Comparison of ENCODE assay signal across 24 cellular contexts in the genomic region with DNA sequence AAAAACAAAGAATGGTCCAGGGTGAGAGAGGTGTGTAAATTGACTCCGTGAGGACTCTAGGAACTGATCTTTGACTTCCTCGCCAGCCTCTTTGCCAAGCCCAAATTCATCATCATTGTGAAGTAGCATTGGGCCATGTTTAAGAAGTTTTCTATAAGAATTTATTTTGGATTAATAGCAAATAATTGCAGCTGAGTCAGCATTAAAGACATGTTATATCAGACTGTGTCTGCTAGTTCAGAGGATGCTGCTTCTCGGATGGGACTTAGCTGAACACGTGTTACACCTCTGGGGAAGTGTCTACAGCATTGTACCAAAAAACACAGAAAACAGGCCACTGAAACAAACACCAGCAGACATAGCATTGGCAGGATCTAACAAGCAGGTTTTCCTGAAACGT.
"Had no signal": no experiment of that assay in that cellular context is flagged by ENCODE, and none has a peak within 500 bp of the region (broad histone marks: within the 10 kb centered on the region; RNA-seq: fewer than 3 reads in every experiment).

No MANE protein-coding gene starts in this region.

- H3K4me1 ChIP-seq: neural progenitor cell, spleen had no signal

- H3K9me3 Mint-ChIP-seq: mesothelial cell of epicardium; naive B cell; natural killer cell; nephron progenitor cell; neural progenitor cell; stimulated activated effector memory CD8-positive, alpha-beta T cell treated with anti-CD3 and anti-CD28 coated beads, Interleukin-12 subunit alpha, Interleukin-12 subunit beta, amount 100 ng/mL, for 72 hours; stimulated activated naive CD8-positive, alpha-beta T cell treated with anti-CD3 and anti-CD28 coated beads, Interleukin-15, Interleukin-2, amounts not matched to agents 100 ng/mL and 50 ng/mL, for 24 hours had no signal

- H3K27ac Mint-ChIP-seq: mesothelial cell of epicardium; naive B cell; natural killer cell; nephron progenitor cell; neural progenitor cell; progenitor cell of endocrine pancreas; stimulated activated effector memory CD8-positive, alpha-beta T cell treated with anti-CD3 and anti-CD28 coated beads, Interleukin-12 subunit alpha, Interleukin-12 subunit beta, amount 100 ng/mL, for 72 hours; stimulated activated naive CD8-positive, alpha-beta T cell treated with anti-CD3 and anti-CD28 coated beads, Interleukin-15, Interleukin-2, amounts not matched to agents 100 ng/mL and 50 ng/mL, for 24 hours had no signal

- H3K9me3 ChIP-seq: left ventricle myocardium inferior, neutrophil, right atrium auricular region, spleen, suprapubic skin, thoracic aorta, tibial artery, upper lobe of right lung had no signal

- H3K4me1 Mint-ChIP-seq: mesothelial cell of epicardium; naive B cell; neural progenitor cell; stimulated activated effector memory CD8-positive, alpha-beta T cell treated with anti-CD3 and anti-CD28 coated beads, Interleukin-12 subunit alpha, Interleukin-12 subunit beta, amount 100 ng/mL, for 72 hours had no signal

- H3K27me3 ChIP-seq: neural progenitor cell, neutrophil, right atrium auricular region, spleen, suprapubic skin, tibial artery, upper lobe of right lung had no signal

- DNase-seq: islet precursor cell; left ventricle myocardium inferior; mesendoderm; naive B cell; natural killer cell; nephron progenitor cell; occipital lobe; spleen; stimulated activated CD4-positive, alpha-beta T cell treated with anti-CD3 and anti-CD28 coated beads, Interleukin-4, amount 100 ng/mL, for 24 hours; stimulated activated naive CD4-positive, alpha-beta T cell; tibial artery; trophoblast cell; upper lobe of right lung had no signal

- H3K4me3 ChIP-seq: left ventricle myocardium inferior, lung, neural progenitor cell, right atrium auricular region, spleen, suprapubic skin, thoracic aorta, tibial artery, upper lobe of right lung had no signal

- H3K27ac ChIP-seq: left ventricle myocardium inferior, neural progenitor cell, neutrophil, right atrium auricular region, spleen, suprapubic skin, thoracic aorta, tibial artery, upper lobe of right lung had no signal

- H3K27me3 Mint-ChIP-seq: naive B cell; stimulated activated naive CD8-positive, alpha-beta T cell treated with anti-CD3 and anti-CD28 coated beads, Interleukin-15, Interleukin-2, amounts not matched to agents 100 ng/mL and 50 ng/mL, for 24 hours had no signal

- H3K36me3 Mint-ChIP-seq: mesothelial cell of epicardium; naive B cell; natural killer cell; neural progenitor cell; stimulated activated effector memory CD8-positive, alpha-beta T cell treated with anti-CD3 and anti-CD28 coated beads, Interleukin-12 subunit alpha, Interleukin-12 subunit beta, amount 100 ng/mL, for 72 hours had no signal

- H3K4me3 Mint-ChIP-seq: mesothelial cell of epicardium; naive B cell; natural killer cell; nephron progenitor cell; neural progenitor cell; stimulated activated effector memory CD8-positive, alpha-beta T cell treated with anti-CD3 and anti-CD28 coated beads, Interleukin-12 subunit alpha, Interleukin-12 subunit beta, amount 100 ng/mL, for 72 hours; stimulated activated naive CD8-positive, alpha-beta T cell treated with anti-CD3 and anti-CD28 coated beads, Interleukin-15, Interleukin-2, amounts not matched to agents 100 ng/mL and 50 ng/mL, for 24 hours had no signal

- ATAC-seq: natural killer cell; sciatic nerve; stimulated activated effector memory CD8-positive, alpha-beta T cell treated with anti-CD3 and anti-CD28 coated beads, Interleukin-12 subunit alpha, Interleukin-12 subunit beta, amount 100 ng/mL, for 72 hours; upper lobe of right lung had no signal

- H3K36me3 ChIP-seq: left ventricle myocardium inferior, neural progenitor cell, neutrophil, right atrium auricular region, spleen, suprapubic skin, thoracic aorta, tibial artery, upper lobe of right lung had no signal
